29 cellular contexts compared by ENCODE assay signal in the genomic region with DNA sequence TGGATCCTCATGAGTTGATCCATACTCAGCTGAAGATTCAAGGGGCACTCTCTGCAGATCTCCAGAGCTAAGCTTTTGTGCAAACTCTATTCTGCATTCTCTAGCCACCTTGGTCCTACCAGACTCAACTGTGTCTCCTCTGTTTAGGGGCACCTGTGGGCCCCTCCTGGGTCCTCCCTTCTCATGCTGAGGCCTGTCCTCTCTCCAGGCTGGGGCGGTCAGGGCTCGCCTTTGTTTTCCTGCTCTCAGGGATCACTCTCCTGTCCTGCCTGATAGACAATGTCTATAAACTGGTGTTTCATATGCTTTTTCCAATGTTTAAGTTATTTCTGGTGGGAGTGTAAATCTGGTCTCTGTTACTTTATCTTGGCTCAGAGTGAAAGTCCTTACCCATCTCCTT. TPM values are rescaled to one million over a fixed set of nuclear protein-coding genes. Genes with fewer than 3 reads are reported as not detected.
"Had no signal": no experiment of that assay in that cellular context is flagged by ENCODE, and none has a peak within 500 bp of the region (broad histone marks: within the 10 kb centered on the region; RNA-seq: fewer than 3 reads in every experiment).

No MANE protein-coding gene starts in this region.

- H3K4me1 ChIP-seq: adrenal gland, colonic mucosa, esophagus muscularis mucosa, gastroesophageal sphincter had no signal

- H3K36me3 ChIP-seq: adrenal gland, colonic mucosa, esophagus muscularis mucosa, gastroesophageal sphincter had no signal

- H3K27me3 ChIP-seq: adrenal gland, body of pancreas, colonic mucosa had no signal

- H3K4me3 ChIP-seq: adrenal gland, body of pancreas, colonic mucosa, dorsolateral prefrontal cortex, esophagus muscularis mucosa, gastroesophageal sphincter had no signal

- H3K9me3 ChIP-seq: colonic mucosa had no signal

- DNase-seq: activated CD4-positive, alpha-beta memory T cell treated with anti-CD3 and anti-CD28 coated beads for 36 hours; activated CD4-positive, alpha-beta T cell treated with anti-CD3 and anti-CD28 coated beads for 36 hours; activated CD4-positive, alpha-beta T cell treated with anti-CD3 and anti-CD28 coated beads, Interleukin-2, amount 10 ng/mL, durations not matched to agents 24 days and 14 days; activated CD4-positive, CD25-positive, alpha-beta regulatory T cell; activated CD4-positive, CD25-positive, alpha-beta regulatory T cell treated with anti-CD3 and anti-CD28 coated beads, Interleukin-2, amount 50 U/mL, for 72 hours; activated CD8-positive, alpha-beta memory T cell treated with anti-CD3 and anti-CD28 coated beads, Interleukin-2, amount 50 U/mL, for 48 hours; activated naive CD4-positive, alpha-beta T cell treated with anti-CD3 and anti-CD28 coated beads for 36 hours; activated naive CD8-positive, alpha-beta T cell treated with anti-CD3 and anti-CD28 coated beads for 36 hours; activated naive CD8-positive, alpha-beta T cell treated with anti-CD3 and anti-CD28 coated beads, Interleukin-2, amount 50 U/mL, for 24 hours; activated T-cell treated with anti-CD3 and anti-CD28 coated beads for 4 hours; activated T-cell treated with anti-CD3 and anti-CD28 coated beads, Interleukin-2, amount 50 U/mL, for 24 hours; activated T-cell treated with anti-CD3 and anti-CD28 coated beads, Interleukin-2, amount 50 U/mL, for 72 hours; adrenal gland; amygdala; body of pancreas; caudate nucleus; colonic mucosa; dorsolateral prefrontal cortex; effector memory CD4-positive, alpha-beta T cell; endodermal cell; foreskin melanocyte; T-helper 2 cell had no signal

- H3K27ac ChIP-seq: adrenal gland, body of pancreas, colonic mucosa, dorsolateral prefrontal cortex, esophagus muscularis mucosa, gastroesophageal sphincter had no signal

RNA-seq across cellular contexts. Expression of a gene that starts 41.3 kb away (rescaled TPM):
- total RNA-seq: activated CD4-positive, alpha-beta memory T cell treated with anti-CD3 and anti-CD28 coated beads for 36 hours; activated CD4-positive, alpha-beta T cell treated with anti-CD3 and anti-CD28 coated beads for 36 hours; activated CD4-positive, alpha-beta T cell treated with anti-CD3 and anti-CD28 coated beads, Interleukin-2, amount 10 ng/mL, durations not matched to agents 24 days and 14 days; activated naive CD4-positive, alpha-beta T cell treated with anti-CD3 and anti-CD28 coated beads for 36 hours; activated naive CD8-positive, alpha-beta T cell treated with anti-CD3 and anti-CD28 coated beads for 36 hours; epithelial cell of proximal tubule; fibroblast of lung; fibroblast of villous mesenchyme; glomerular endothelial cell; T-helper 1 cell treated with Interleukin-12 subunit alpha and Interleukin-12 subunit beta and Interleukin-4 antibody, amounts not matched to agents 30 ng/mL and 1 ng/mL, for 36 hours had no signal
